Comparison of ENCODE assay signal across 8 cellular contexts in the genomic region with DNA sequence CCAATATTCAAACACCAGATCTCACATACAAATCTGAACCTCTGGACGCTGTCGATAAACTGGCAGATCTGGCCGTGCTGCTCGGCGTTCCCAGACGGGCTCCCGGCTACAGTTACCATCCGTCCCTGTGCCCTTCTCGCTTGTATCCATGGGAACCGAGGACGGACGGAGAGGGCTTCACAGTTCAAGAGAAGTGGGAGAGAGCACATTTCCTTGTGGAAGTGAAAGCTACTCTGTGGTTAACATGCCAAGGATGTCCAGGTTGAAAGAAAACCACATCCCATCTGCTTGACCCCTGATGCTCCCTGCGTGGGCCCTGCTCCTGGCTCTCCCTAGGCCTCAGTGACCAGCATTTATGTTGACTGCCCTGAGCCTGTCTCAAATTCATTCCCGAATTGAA. TPM values are rescaled to one million over a fixed set of nuclear protein-coding genes. Genes with fewer than 3 reads are reported as not detected.
DNase-seq lines count a peak whose midpoint lies in the region; ATAC-seq and TF ChIP-seq lines count a peak whose summit lies in the region.

No MANE protein-coding gene starts in this region.

- TF ChIP-seq CTCF in HFFc6 (IDR thresholded peaks at IDR 0.05) (no peak), glutamatergic neuron (IDR thresholded peaks at IDR 0.05; ENCODE audit: partially characterized antibody, unreplicated experiment) (no peak)

- ATAC-seq in T-helper 17 cell (no peak), sciatic nerve (peak; percentile 67), GM19035 (IDR thresholded peaks at IDR 0.05; ENCODE audit: unreplicated experiment) (no peak), GM21381 (IDR thresholded peaks at IDR 0.05; ENCODE audit: unreplicated experiment) (no peak)

- intact Hi-C loops in sciatic nerve (cut with DNase I) = no loop called here

- peaks cover 82% of the 10 kb centered on the region for H3K4me1 Mint-ChIP-seq in HFFc6 (ENCODE audit: low read depth)
- H3K4me1 Mint-ChIP-seq in T-helper 17 cell = peaks cover 9% of the 10 kb centered on the region
- H3K4me1 Mint-ChIP-seq in glutamatergic neuron (ENCODE audit: low read depth, unreplicated experiment) = peaks cover 45% of the 10 kb centered on the region

- peaks cover 14% of the 10 kb centered on the region for H3K9me3 Mint-ChIP-seq in HFFc6
- peaks cover 27% of the 10 kb centered on the region for H3K9me3 Mint-ChIP-seq in glutamatergic neuron (ENCODE audit: unreplicated experiment)

- peaks cover 76% of the 10 kb centered on the region for H3K27me3 Mint-ChIP-seq in HFFc6 (ENCODE audit: insufficient read depth)
- H3K27me3 Mint-ChIP-seq in T-helper 17 cell = no peaks in the 10 kb centered on the region
- peaks cover 29% of the 10 kb centered on the region for H3K27me3 Mint-ChIP-seq in glutamatergic neuron (ENCODE audit: unreplicated experiment)

- DNase-seq in HFFc6 (no peak), T-helper 17 cell (no peak), glutamatergic neuron (no peak), sciatic nerve (ENCODE audit: low spot score) (no peak), NCI-H187 treated with DMSO at 0.1 percent for 48 hours (lab: John Stamatoyannopoulos, UW) (no peak), UCSD-AML1 (lab: John Stamatoyannopoulos, UW; ENCODE audit: unreplicated experiment) (no peak)

- H3K36me3 Mint-ChIP-seq in HFFc6 (ENCODE audit: low read depth) (peaks cover 39% of the 10 kb centered on the region), T-helper 17 cell (ENCODE audit: low read depth) (no peaks in the 10 kb centered on the region), glutamatergic neuron (ENCODE audit: unreplicated experiment) (no peaks in the 10 kb centered on the region)

- H3K27ac Mint-ChIP-seq in HFFc6 (peak overlapping the region; percentile 83), T-helper 17 cell (peak overlapping the region; percentile 74), glutamatergic neuron (ENCODE audit: unreplicated experiment) (peak overlapping the region; percentile 67)

- H3K4me3 Mint-ChIP-seq in HFFc6 (peak overlapping the region; percentile 48; the same call in 1 of the 2 replicates), T-helper 17 cell (no peak overlapping the region), glutamatergic neuron (ENCODE audit: unreplicated experiment) (no peak overlapping the region)

- H3K9me3 ChIP-seq in T-helper 17 cell (ENCODE audit: control insufficient read depth, low read length, poor library complexity, severe bottlenecking) = no peaks in the 10 kb centered on the region

RNA-seq across cellular contexts. Expression of a gene that starts 6.3 kb away (rescaled TPM):
- 100 to 1,000 TPM; 346 to 394 (median 358) TPM for total RNA-seq in HFFc6 (2021; fragmentation: NEBNext Ultra II Directional; extraction: Animal tissue kit (Norgen Biotek cat#: 25700))
- total RNA-seq in T-helper 17 cell = 1 to 10 TPM; 1.2 to 5.0 TPM
- total RNA-seq in glutamatergic neuron (ENCODE audit: unreplicated experiment) = 1,261 TPM
- total RNA-seq in sciatic nerve = 63.5 TPM

RNA-seq across cellular contexts. Expression of a gene that starts 17.6 kb away (rescaled TPM):
- total RNA-seq in HFFc6 (2021; fragmentation: NEBNext Ultra II Directional; extraction: Animal tissue kit (Norgen Biotek cat#: 25700)) = 100 to 1,000 TPM; 339 to 353 (median 343) TPM
- total RNA-seq in T-helper 17 cell = 10 to 100 TPM in 1 of 2 donors, 1 to 10 TPM in 1; 6.8 to 16.2 TPM
- 430 TPM for total RNA-seq in glutamatergic neuron (ENCODE audit: unreplicated experiment)
- 144 TPM for total RNA-seq in sciatic nerve

RNA-seq across cellular contexts. Expression of a gene that starts 29.9 kb away (rescaled TPM):
- total RNA-seq in HFFc6 (2021; fragmentation: NEBNext Ultra II Directional; extraction: Animal tissue kit (Norgen Biotek cat#: 25700)) = 1 to 10 TPM; 1.1 to 2.6 (median 1.3) TPM
- total RNA-seq in T-helper 17 cell (1 to 10 TPM; 5.1 to 8.0 TPM), glutamatergic neuron (ENCODE audit: unreplicated experiment) (29.2 TPM), sciatic nerve (16.2 TPM)

RNA-seq across cellular contexts. Expression of a gene that starts 33.2 kb away (rescaled TPM):
- total RNA-seq in HFFc6 (2021; fragmentation: NEBNext Ultra II Directional; extraction: Animal tissue kit (Norgen Biotek cat#: 25700)) = 10 to 100 TPM in 4 of 6 experiments, 1 to 10 TPM in 2; 8.9 to 16.9 (median 10.4) TPM
- total RNA-seq in T-helper 17 cell (10 to 100 TPM; 32.0 to 40.1 TPM), glutamatergic neuron (ENCODE audit: unreplicated experiment) (4.1 TPM), sciatic nerve (8.2 TPM)

RNA-seq across cellular contexts. Expression of a gene that starts 37.0 kb away (rescaled TPM):
- 100 to 1,000 TPM in 3 of 6 experiments, 10 to 100 TPM in 3; 83.8 to 105 (median 98.5) TPM for total RNA-seq in HFFc6 (2021; fragmentation: NEBNext Ultra II Directional; extraction: Animal tissue kit (Norgen Biotek cat#: 25700))
- 10 to 100 TPM; 58.6 to 66.9 TPM for total RNA-seq in T-helper 17 cell
- total RNA-seq in glutamatergic neuron (ENCODE audit: unreplicated experiment) = 125 TPM
- total RNA-seq in sciatic nerve = 68.2 TPM

Comparison
In these comparisons a context has a peak if more than half of its experiments do, and no peak if none do; other contexts are left out.
1. RNA of a gene that starts 6.3 kb away (total RNA-seq): 1,261 TPM in glutamatergic neuron (single experiment), 346 to 394 TPM in HFFc6 and 63.5 TPM in sciatic nerve (single experiment); 1.2 to 5.0 TPM in T-helper 17 cell; every median in the first group is over 10 times any median in the second.
2. Peak in every context shown above with its lines, with median percentiles within 50 percentile points of each other: H3K27ac Mint-ChIP-seq.